14 cellular contexts compared by ENCODE assay signal in genomic region chr6:52546192-52546591, GRCh38. TPM values are rescaled to one million over a fixed set of nuclear protein-coding genes. Genes with fewer than 3 reads are reported as not detected.
DNase-seq lines count a peak whose midpoint lies in the region; ATAC-seq lines count a peak whose summit lies in the region.
"Had no signal": no experiment of that assay in that cellular context is flagged by ENCODE, and none has a peak within 500 bp of the region (broad histone marks: within the 10 kb centered on the region; RNA-seq: fewer than 3 reads in every experiment).

No MANE protein-coding gene starts in this region.

- no peaks in the 10 kb centered on the region for H3K9me3 Mint-ChIP-seq in activated CD4-positive, alpha-beta T cell treated with anti-CD3 and anti-CD28 coated beads, Interleukin-2, amount 10 ng/mL, durations not matched to agents 7 days and 5 days
- H3K9me3 Mint-ChIP-seq in stimulated activated memory B cell treated with anti-CD40 and anti-IgM and Interleukin-4, amounts not matched to agents 10 μg/mL and 1 μg/mL and 100 μg/mL, for 72 hours: no peaks in the 10 kb centered on the region

- no peak overlapping the region for H3K4me3 Mint-ChIP-seq in activated CD4-positive, alpha-beta T cell treated with anti-CD3 and anti-CD28 coated beads, Interleukin-2, amount 10 ng/mL, durations not matched to agents 7 days and 5 days
- H3K4me3 Mint-ChIP-seq in stimulated activated memory B cell treated with anti-CD40 and anti-IgM and Interleukin-4, amounts not matched to agents 10 μg/mL and 1 μg/mL and 100 μg/mL, for 72 hours: peak overlapping the region; percentile 30
- H3K4me3 Mint-ChIP-seq: activated CD8-positive, alpha-beta T cell treated with anti-CD3 and anti-CD28 coated beads, Interleukin-2, amount 10 ng/mL, durations not matched to agents 7 days and 5 days had no signal

- POLR2A ChIA-PET in activated CD4-positive, alpha-beta T cell treated with anti-CD3 and anti-CD28 coated beads, Interleukin-2, amount 10 ng/mL, durations not matched to agents 7 days and 5 days (lab: Charles Lee): no interaction called here

- H3K27ac ChIP-seq in right cardiac atrium (ENCODE audit: low read length): no peak overlapping the region

- intact Hi-C loops in right cardiac atrium (cut with DNase I): no loop called here

- no peaks in the 10 kb centered on the region for H3K27me3 Mint-ChIP-seq in activated CD4-positive, alpha-beta T cell treated with anti-CD3 and anti-CD28 coated beads, Interleukin-2, amount 10 ng/mL, durations not matched to agents 7 days and 5 days
- no peaks in the 10 kb centered on the region for H3K27me3 Mint-ChIP-seq in stimulated activated memory B cell treated with anti-CD40 and anti-IgM and Interleukin-4, amounts not matched to agents 10 μg/mL and 1 μg/mL and 100 μg/mL, for 72 hours

- H3K27ac Mint-ChIP-seq in activated CD4-positive, alpha-beta T cell treated with anti-CD3 and anti-CD28 coated beads, Interleukin-2, amount 10 ng/mL, durations not matched to agents 7 days and 5 days: peak overlapping the region; percentile 10
- peak overlapping the region; percentile 62 for H3K27ac Mint-ChIP-seq in stimulated activated memory B cell treated with anti-CD40 and anti-IgM and Interleukin-4, amounts not matched to agents 10 μg/mL and 1 μg/mL and 100 μg/mL, for 72 hours
- H3K27ac Mint-ChIP-seq: activated CD8-positive, alpha-beta T cell treated with anti-CD3 and anti-CD28 coated beads, Interleukin-2, amount 10 ng/mL, durations not matched to agents 7 days and 5 days had no signal

- CTCF ChIA-PET in activated CD4-positive, alpha-beta T cell treated with anti-CD3 and anti-CD28 coated beads, Interleukin-2, amount 10 ng/mL, durations not matched to agents 7 days and 5 days (lab: Charles Lee): no interaction called here

- WGBS in right cardiac atrium: 76% methylated on average over 1 of the region's 1 CpG

- peaks cover 40% of the 10 kb centered on the region for H3K4me1 ChIP-seq in right cardiac atrium (ENCODE audit: control insufficient read depth, insufficient read depth, low read length)

- no peak overlapping the region for H3K4me3 ChIP-seq in right cardiac atrium (ENCODE audit: low read length)
- H3K4me3 ChIP-seq: adrenal gland had no signal

- no peaks in the 10 kb centered on the region for H3K27me3 ChIP-seq in right cardiac atrium (ENCODE audit: control insufficient read depth, insufficient read depth)
- H3K27me3 ChIP-seq: adrenal gland had no signal

- H3K36me3 Mint-ChIP-seq in activated CD4-positive, alpha-beta T cell treated with anti-CD3 and anti-CD28 coated beads, Interleukin-2, amount 10 ng/mL, durations not matched to agents 7 days and 5 days (ENCODE audit: low read depth): peaks cover 2% of the 10 kb centered on the region
- H3K36me3 Mint-ChIP-seq in stimulated activated memory B cell treated with anti-CD40 and anti-IgM and Interleukin-4, amounts not matched to agents 10 μg/mL and 1 μg/mL and 100 μg/mL, for 72 hours: peaks cover 20% of the 10 kb centered on the region

- no peaks in the 10 kb centered on the region for H3K9me3 ChIP-seq in right cardiac atrium (ENCODE audit: control insufficient read depth, low read length)
- H3K9me3 ChIP-seq: adrenal gland had no signal

- no peaks in the 10 kb centered on the region for H3K4me1 Mint-ChIP-seq in activated CD4-positive, alpha-beta T cell treated with anti-CD3 and anti-CD28 coated beads, Interleukin-2, amount 10 ng/mL, durations not matched to agents 7 days and 5 days
- H3K4me1 Mint-ChIP-seq in stimulated activated memory B cell treated with anti-CD40 and anti-IgM and Interleukin-4, amounts not matched to agents 10 μg/mL and 1 μg/mL and 100 μg/mL, for 72 hours: peaks cover 53% of the 10 kb centered on the region

- DNase-seq in activated CD4-positive, alpha-beta T cell treated with anti-CD3 and anti-CD28 coated beads, Interleukin-2, amount 10 ng/mL, durations not matched to agents 7 days and 5 days: no peak
- DNase-seq in activated CD4-positive, alpha-beta T cell treated with anti-CD3 and anti-CD28 coated beads, Interleukin-2, amount 50 U/mL, for 48 hours: no peak
- DNase-seq in putamen (ENCODE audit: low spot score) (no peak), right cardiac atrium (no peak), NCI-H748 (lab: John Stamatoyannopoulos, UW; ENCODE audit: unreplicated experiment) (no peak)
- DNase-seq: activated CD8-positive, alpha-beta T cell treated with anti-CD3 and anti-CD28 coated beads, Interleukin-2, amount 10 ng/mL, durations not matched to agents 7 days and 5 days; adrenal gland; EL; H7; KG1; NCI-H69 had no signal

- ATAC-seq in HG02588 (IDR thresholded peaks at IDR 0.05; ENCODE audit: unreplicated experiment): peak; percentile 69
- ATAC-seq in HG03565 (IDR thresholded peaks at IDR 0.05; ENCODE audit: unreplicated experiment): peak; percentile 43
- peak; percentile 76 for ATAC-seq in stimulated activated memory B cell treated with anti-CD40 and anti-IgM and Interleukin-4, amounts not matched to agents 10 μg/mL and 1 μg/mL and 100 μg/mL, for 72 hours
- ATAC-seq in right cardiac atrium: no peak
- ATAC-seq: activated CD8-positive, alpha-beta T cell treated with anti-CD3 and anti-CD28 coated beads, Interleukin-2, amount 10 ng/mL, durations not matched to agents 7 days and 5 days had no signal

RNA-seq across cellular contexts. Expression of gene TRAM2, which starts 30.7 kb away (rescaled TPM):
- 1 to 10 TPM; 9.0 to 9.4 TPM for total RNA-seq in activated CD4-positive, alpha-beta T cell treated with anti-CD3 and anti-CD28 coated beads, Interleukin-2, amount 10 ng/mL, durations not matched to agents 7 days and 5 days
- 10 to 100 TPM; 14.5 to 18.2 (median 15.2) TPM for total RNA-seq in right cardiac atrium
- 7.1 TPM for polyA plus RNA-seq in right cardiac atrium

Comparison
In these comparisons a context has a peak if more than half of its experiments do, and no peak if none do; other contexts are left out.
1. ATAC-seq: peak in HG02588 (single experiment), HG03565 (single experiment) and stimulated activated memory B cell treated with anti-CD40 and anti-IgM and Interleukin-4, amounts not matched to agents 10 μg/mL and 1 μg/mL and 100 μg/mL, for 72 hours (single experiment); none in right cardiac atrium (0 of 2).